Comparison of ENCODE assay signal across 28 cellular contexts in the genomic region with DNA sequence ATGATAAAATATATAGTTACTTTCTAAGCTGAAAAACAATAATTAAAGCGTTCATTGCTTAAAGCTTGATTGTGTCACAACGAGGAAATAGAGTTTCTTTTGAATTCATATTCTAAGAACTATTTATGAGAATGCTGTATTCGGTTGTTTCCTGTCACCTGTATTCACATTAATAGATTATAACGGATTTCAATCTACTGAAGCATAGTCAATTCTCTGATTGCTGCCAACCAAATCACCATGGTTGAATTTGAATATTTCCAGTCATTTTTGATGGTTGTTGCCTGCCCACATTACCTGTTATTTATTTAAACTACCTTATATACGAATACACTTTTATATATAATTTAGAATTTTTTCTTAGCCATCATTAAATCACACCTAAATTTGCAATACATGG. TPM values are rescaled to one million over a fixed set of nuclear protein-coding genes. Genes with fewer than 3 reads are reported as not detected.
A peak's percentile ranks its signal among the peaks of the same experiment; 100 is the strongest.
DNase-seq lines count a peak whose midpoint lies in the region; ATAC-seq and TF ChIP-seq lines count a peak whose summit lies in the region.
"Had no signal": no experiment of that assay in that cellular context is flagged by ENCODE, and none has a peak within 500 bp of the region (broad histone marks: within the 10 kb centered on the region; RNA-seq: fewer than 3 reads in every experiment).

No MANE protein-coding gene starts in this region.

- H3K27ac Mint-ChIP-seq in activated naive CD4-positive, alpha-beta T cell treated with anti-CD3 and anti-CD28 coated beads, Interleukin-2, amount 50 U/mL, for 24 hours: no peak overlapping the region
- peak overlapping the region in 1 of 2 donors; percentile 90 for H3K27ac Mint-ChIP-seq in activated naive CD4-positive, alpha-beta T cell treated with anti-CD3 and anti-CD28 coated beads, Interleukin-2, amount 50 U/mL, for 72 hours
- peak overlapping the region; percentile 86 to 95 (median 88) for H3K27ac Mint-ChIP-seq in CD4-positive, CD25-positive, alpha-beta regulatory T cell
- peak overlapping the region; percentile 83 for H3K27ac Mint-ChIP-seq in stimulated activated effector memory CD8-positive, alpha-beta T cell treated with anti-CD3 and anti-CD28 coated beads, Interleukin-12 subunit alpha, Interleukin-12 subunit beta, amount 100 ng/mL, for 72 hours
- no peak overlapping the region for H3K27ac Mint-ChIP-seq in CD8-positive, alpha-beta memory T cell
- H3K27ac Mint-ChIP-seq: B cell had no signal

- H3K4me3 Mint-ChIP-seq in activated naive CD4-positive, alpha-beta T cell treated with anti-CD3 and anti-CD28 coated beads, Interleukin-2, amount 50 U/mL, for 24 hours: peak overlapping the region; percentile 11
- H3K4me3 Mint-ChIP-seq in CD4-positive, CD25-positive, alpha-beta regulatory T cell: peak overlapping the region; percentile 77 to 87 (median 84)
- peak overlapping the region; percentile 36 for H3K4me3 Mint-ChIP-seq in stimulated activated effector memory CD8-positive, alpha-beta T cell treated with anti-CD3 and anti-CD28 coated beads, Interleukin-12 subunit alpha, Interleukin-12 subunit beta, amount 100 ng/mL, for 72 hours
- no peak overlapping the region for H3K4me3 Mint-ChIP-seq in CD8-positive, alpha-beta memory T cell
- H3K4me3 Mint-ChIP-seq: B cell had no signal

- POLR2A ChIA-PET in OCI-LY7 (lab: Charles Lee): interaction anchor here (0.5 to 1.5 kb wide), 3 partner anchors 9 to 101 kb away, joined by 3 to 9 read pairs (median 4); no protein-coding TSS in a partner anchor
- POLR2A ChIA-PET in CD8-positive, alpha-beta memory T cell (lab: Charles Lee): no interaction called here

- ATAC-seq in activated naive CD4-positive, alpha-beta T cell treated with anti-CD3 and anti-CD28 coated beads, Interleukin-2, amount 50 U/mL, for 72 hours: no peak
- ATAC-seq in CD4-positive, CD25-positive, alpha-beta regulatory T cell (ENCODE audit: low read depth in 2 of 2): peak in 1 of 2 donors; percentile 5
- no peak for ATAC-seq in stimulated activated effector memory CD8-positive, alpha-beta T cell treated with anti-CD3 and anti-CD28 coated beads, Interleukin-12 subunit alpha, Interleukin-12 subunit beta, amount 100 ng/mL, for 72 hours
- ATAC-seq: Panc1 had no signal

- H3K27me3 Mint-ChIP-seq in activated naive CD4-positive, alpha-beta T cell treated with anti-CD3 and anti-CD28 coated beads, Interleukin-2, amount 50 U/mL, for 24 hours: no peaks in the 10 kb centered on the region
- H3K27me3 Mint-ChIP-seq in CD4-positive, CD25-positive, alpha-beta regulatory T cell: no peaks in the 10 kb centered on the region
- peaks cover 0 to 4% of the 10 kb centered on the region in 2 donors for H3K27me3 Mint-ChIP-seq in CD8-positive, alpha-beta memory T cell
- H3K27me3 Mint-ChIP-seq: B cell had no signal

- CTCF ChIA-PET in OCI-LY7 (lab: Charles Lee; ENCODE audit: unreplicated experiment): no interaction called here
- CTCF ChIA-PET in CD8-positive, alpha-beta memory T cell (lab: Charles Lee): interaction anchor here (1.4 kb wide), 1 partner anchor 46 kb away, joined by 6 read pairs; no protein-coding TSS in a partner anchor

- no peaks in the 10 kb centered on the region for H3K9me3 ChIP-seq in CD4-positive, CD25-positive, alpha-beta regulatory T cell (ENCODE audit: control insufficient read depth in 2 of 2, low read length in 2 of 2)
- peaks cover 11% of the 10 kb centered on the region; the same call in 1 of the 2 replicates for H3K9me3 ChIP-seq in OCI-LY7 (ENCODE audit: low read length)
- H3K9me3 ChIP-seq in CD8-positive, alpha-beta memory T cell (ENCODE audit: low read length): no peaks in the 10 kb centered on the region

- peaks cover 86% of the 10 kb centered on the region for H3K4me1 Mint-ChIP-seq in activated naive CD4-positive, alpha-beta T cell treated with anti-CD3 and anti-CD28 coated beads, Interleukin-2, amount 50 U/mL, for 24 hours
- H3K4me1 Mint-ChIP-seq in CD4-positive, CD25-positive, alpha-beta regulatory T cell: peaks cover 59 to 98% (median 86%) of the 10 kb centered on the region in 4 donors
- peaks cover 94% of the 10 kb centered on the region for H3K4me1 Mint-ChIP-seq in stimulated activated effector memory CD8-positive, alpha-beta T cell treated with anti-CD3 and anti-CD28 coated beads, Interleukin-12 subunit alpha, Interleukin-12 subunit beta, amount 100 ng/mL, for 72 hours
- peaks cover 49 to 66% (median 60%) of the 10 kb centered on the region in 3 donors for H3K4me1 Mint-ChIP-seq in CD8-positive, alpha-beta memory T cell

- H3K9me2 ChIP-seq in OCI-LY7 (ENCODE audit: insufficient read depth, low read length): no peaks in the 10 kb centered on the region

- peaks cover 98% of the 10 kb centered on the region for H3K4me1 ChIP-seq in CD4-positive, CD25-positive, alpha-beta regulatory T cell (ENCODE audit: control insufficient read depth, insufficient read depth, low read length, poor library complexity, severe bottlenecking)
- H3K4me1 ChIP-seq in OCI-LY7 (ENCODE audit: insufficient read depth, low read length, poor library complexity, severe bottlenecking): peaks cover 96% of the 10 kb centered on the region
- peaks cover 59% of the 10 kb centered on the region for H3K4me1 ChIP-seq in CD8-positive, alpha-beta memory T cell (ENCODE audit: insufficient read depth, low read length)

- no TSS peak for BruUV-seq in OCI-LY7 (replicated peaks; lab: Mats Ljungman, UMichigan)

- intact Hi-C loops in OCI-LY7 (cut with micrococcal nuclease; ENCODE audit: unreplicated experiment): no loop called here

- H3K27me3 ChIP-seq in CD4-positive, CD25-positive, alpha-beta regulatory T cell (ENCODE audit: control insufficient read depth, insufficient read depth, low read length): no peaks in the 10 kb centered on the region
- H3K27me3 ChIP-seq in CD8-positive, alpha-beta memory T cell (ENCODE audit: insufficient read depth, low read length, poor library complexity, severe bottlenecking): no peaks in the 10 kb centered on the region

- H3K36me3 ChIP-seq in CD4-positive, CD25-positive, alpha-beta regulatory T cell (ENCODE audit: control insufficient read depth, insufficient read depth, low read length): peaks cover 49% of the 10 kb centered on the region
- peaks cover 41% of the 10 kb centered on the region for H3K36me3 ChIP-seq in OCI-LY7 (ENCODE audit: insufficient read depth, low read length)
- H3K36me3 ChIP-seq in CD8-positive, alpha-beta memory T cell (ENCODE audit: insufficient read depth, low read length): no peaks in the 10 kb centered on the region

- no peak for DNase-seq in activated naive CD4-positive, alpha-beta T cell treated with anti-CD3 and anti-CD28 coated beads, Interleukin-2, amount 50 U/mL, for 72 hours (ENCODE audit: low spot score in 2 of 2)
- DNase-seq in CD4-positive, CD25-positive, alpha-beta regulatory T cell: peak in 1 of 3 donors; percentile 68
- DNase-seq in OCI-LY7 (ENCODE audit: low spot score): peak; percentile 48
- DNase-seq in stimulated activated effector memory CD8-positive, alpha-beta T cell treated with anti-CD3 and anti-CD28 coated beads, Interleukin-12 subunit alpha, Interleukin-12 subunit beta, amount 100 ng/mL, for 72 hours (ENCODE audit: low spot score in 2 of 2): no peak
- no peak for DNase-seq in CD8-positive, alpha-beta memory T cell
- no peak for DNase-seq in epidermal melanocyte (ENCODE audit: insufficient read length, low spot score)
- DNase-seq: DMS153, DND-41, HCEC 1CT, Kasumi-1, NCI-H1092 treated with DMSO at 0.1 percent for 48 hours, NCI-H1436, NCI-H187, NCI-H2081 treated with DMSO at 0.1 percent for 48 hours, NCI-H2171, NCI-H226, NCI-H510A, NCI-H69, SHP77 had no signal

- peak overlapping the region; percentile 68 for H3K4me2 ChIP-seq in OCI-LY7 (ENCODE audit: low read length)

- TF ChIP-seq CTCF in OCI-LY7 (conservative IDR thresholded peaks at IDR 0.05; ENCODE audit: low read length): no peak

- peaks cover 41% of the 10 kb centered on the region for H3K36me3 Mint-ChIP-seq in activated naive CD4-positive, alpha-beta T cell treated with anti-CD3 and anti-CD28 coated beads, Interleukin-2, amount 50 U/mL, for 24 hours
- peaks cover 59 to 96% of the 10 kb centered on the region in 2 donors for H3K36me3 Mint-ChIP-seq in activated naive CD4-positive, alpha-beta T cell treated with anti-CD3 and anti-CD28 coated beads, Interleukin-2, amount 50 U/mL, for 72 hours
- H3K36me3 Mint-ChIP-seq in CD4-positive, CD25-positive, alpha-beta regulatory T cell: peaks cover 55% of the 10 kb centered on the region
- peaks cover 100% of the 10 kb centered on the region for H3K36me3 Mint-ChIP-seq in stimulated activated effector memory CD8-positive, alpha-beta T cell treated with anti-CD3 and anti-CD28 coated beads, Interleukin-12 subunit alpha, Interleukin-12 subunit beta, amount 100 ng/mL, for 72 hours
- no peaks in the 10 kb centered on the region for H3K36me3 Mint-ChIP-seq in CD8-positive, alpha-beta memory T cell

- H3K9me3 Mint-ChIP-seq in activated naive CD4-positive, alpha-beta T cell treated with anti-CD3 and anti-CD28 coated beads, Interleukin-2, amount 50 U/mL, for 24 hours: peaks cover 5% of the 10 kb centered on the region
- H3K9me3 Mint-ChIP-seq in activated naive CD4-positive, alpha-beta T cell treated with anti-CD3 and anti-CD28 coated beads, Interleukin-2, amount 50 U/mL, for 72 hours: no peaks in the 10 kb centered on the region
- H3K9me3 Mint-ChIP-seq in CD4-positive, CD25-positive, alpha-beta regulatory T cell: no peaks in the 10 kb centered on the region
- H3K9me3 Mint-ChIP-seq in stimulated activated effector memory CD8-positive, alpha-beta T cell treated with anti-CD3 and anti-CD28 coated beads, Interleukin-12 subunit alpha, Interleukin-12 subunit beta, amount 100 ng/mL, for 72 hours: no peaks in the 10 kb centered on the region
- no peaks in the 10 kb centered on the region for H3K9me3 Mint-ChIP-seq in CD8-positive, alpha-beta memory T cell

- H3K79me2 ChIP-seq in OCI-LY7 (ENCODE audit: insufficient read depth, low read depth, low read length): peaks cover 38% of the 10 kb centered on the region

- peak overlapping the region; percentile 69 for H3K4me3 ChIP-seq in CD4-positive, CD25-positive, alpha-beta regulatory T cell (ENCODE audit: low read depth, low read length)
- H3K4me3 ChIP-seq in OCI-LY7 (ENCODE audit: low read depth, low read length, poor library complexity, severe bottlenecking): peak overlapping the region; percentile 46
- no peak overlapping the region for H3K4me3 ChIP-seq in CD8-positive, alpha-beta memory T cell (ENCODE audit: low read length)

- peak overlapping the region; percentile 94 for H3K27ac ChIP-seq in CD4-positive, CD25-positive, alpha-beta regulatory T cell (ENCODE audit: insufficient read depth, low read length, poor library complexity, severe bottlenecking)
- peak overlapping the region; percentile 73 for H3K27ac ChIP-seq in OCI-LY7 (ENCODE audit: low read depth, low read length, poor library complexity, severe bottlenecking)
- no peak overlapping the region for H3K27ac ChIP-seq in CD8-positive, alpha-beta memory T cell (ENCODE audit: low read depth, low read length)
- H3K27ac ChIP-seq: C4-2B, HL-60, RWPE1 had no signal

- no peaks in the 10 kb centered on the region for H4K20me1 ChIP-seq in OCI-LY7 (ENCODE audit: insufficient read depth, low read length)

- peak overlapping the region; percentile 50; the same call in 1 of the 2 replicates for H2AFZ ChIP-seq in OCI-LY7 (ENCODE audit: low read length)

RNA-seq across cellular contexts. Expression of a gene that starts 22.0 kb away (rescaled TPM):
- 100 to 1,000 TPM; 531 to 706 TPM for total RNA-seq in activated naive CD4-positive, alpha-beta T cell treated with anti-CD3 and anti-CD28 coated beads, Interleukin-2, amount 50 U/mL, for 72 hours
- 220 TPM for total RNA-seq in CD4-positive, CD25-positive, alpha-beta regulatory T cell
- 100 to 1,000 TPM; 159 to 261 (median 179) TPM for polyA plus RNA-seq in CD4-positive, CD25-positive, alpha-beta regulatory T cell
- total RNA-seq in OCI-LY7 (2014; rRNA removed; shearing (Covaris generic)): 24.0 and 24.3 TPM in 2 replicates
- total RNA-seq in OCI-LY7 (2022): 22.3 and 27.5 TPM in 2 replicates
- total RNA-seq in CD8-positive, alpha-beta memory T cell: 1,000 to 10,000 TPM; 1,178 to 1,224 TPM
- 8.3 TPM for polyA plus RNA-seq in CD8-positive, alpha-beta memory T cell
- total RNA-seq: H1, M059J, SK-MEL-5 had no signal
- polyA plus RNA-seq: H1 had no signal

RNA-seq across cellular contexts. Expression of a gene that starts 48.6 kb away (rescaled TPM):
- 100 to 1,000 TPM; 141 to 227 TPM for total RNA-seq in activated naive CD4-positive, alpha-beta T cell treated with anti-CD3 and anti-CD28 coated beads, Interleukin-2, amount 50 U/mL, for 72 hours
- 168 TPM for total RNA-seq in CD4-positive, CD25-positive, alpha-beta regulatory T cell
- polyA plus RNA-seq in CD4-positive, CD25-positive, alpha-beta regulatory T cell: 10 to 100 TPM; 63.6 to 88.2 (median 65.7) TPM
- 103 and 152 TPM in 2 replicates for total RNA-seq in OCI-LY7 (2014; rRNA removed; shearing (Covaris generic))
- 248 and 266 TPM in 2 replicates for total RNA-seq in OCI-LY7 (2022)
- 100 to 1,000 TPM; 269 to 282 TPM for total RNA-seq in CD8-positive, alpha-beta memory T cell
- polyA plus RNA-seq in CD8-positive, alpha-beta memory T cell: 91.8 TPM

Comparison
In these comparisons a context has a peak if more than half of its experiments do, and no peak if none do; other contexts are left out.
1. H3K27ac Mint-ChIP-seq: peak in CD4-positive, CD25-positive, alpha-beta regulatory T cell (3 of 3) and stimulated activated effector memory CD8-positive, alpha-beta T cell treated with anti-CD3 and anti-CD28 coated beads, Interleukin-12 subunit alpha, Interleukin-12 subunit beta, amount 100 ng/mL, for 72 hours (single experiment); none in activated naive CD4-positive, alpha-beta T cell treated with anti-CD3 and anti-CD28 coated beads, Interleukin-2, amount 50 U/mL, for 24 hours (single experiment) and CD8-positive, alpha-beta memory T cell (0 of 8).
2. H3K4me3 Mint-ChIP-seq: peak in activated naive CD4-positive, alpha-beta T cell treated with anti-CD3 and anti-CD28 coated beads, Interleukin-2, amount 50 U/mL, for 24 hours (single experiment), CD4-positive, CD25-positive, alpha-beta regulatory T cell (4 of 4) and stimulated activated effector memory CD8-positive, alpha-beta T cell treated with anti-CD3 and anti-CD28 coated beads, Interleukin-12 subunit alpha, Interleukin-12 subunit beta, amount 100 ng/mL, for 72 hours (single experiment); none in CD8-positive, alpha-beta memory T cell (0 of 7).